8 cellular contexts compared by ENCODE assay signal in the genomic region with DNA sequence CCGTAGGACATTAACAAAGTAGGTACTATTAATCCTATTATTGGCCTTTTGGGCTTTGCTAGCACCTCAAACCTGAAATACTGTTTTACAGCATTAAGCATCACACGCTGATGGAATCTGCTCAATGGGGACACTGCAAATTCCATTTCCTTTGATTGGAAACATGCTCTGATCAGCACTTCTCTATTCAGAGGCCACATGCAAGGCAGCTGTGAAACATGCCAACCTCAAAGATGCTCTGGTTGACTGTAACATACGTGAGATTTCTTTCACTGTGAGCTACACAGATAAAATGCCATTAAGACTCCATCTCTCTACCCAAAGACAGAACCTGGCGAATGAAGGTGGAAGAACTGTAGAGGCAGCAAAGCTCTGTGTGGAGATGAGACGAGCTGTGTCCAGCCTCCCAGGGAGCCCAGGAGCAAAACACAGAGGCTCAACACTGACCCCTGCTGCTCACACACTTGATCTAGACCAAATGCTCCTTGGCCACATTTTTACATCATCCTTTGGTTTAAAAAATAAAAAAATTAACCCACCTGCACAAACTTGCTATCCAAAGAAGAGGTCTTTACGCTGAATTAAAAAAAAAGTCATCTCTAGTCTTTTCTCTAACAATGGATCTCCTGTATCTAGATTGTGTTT. TPM values are rescaled to one million over a fixed set of nuclear protein-coding genes. Genes with fewer than 3 reads are reported as not detected.
DNase-seq lines count a peak whose midpoint lies in the region; ATAC-seq and TF ChIP-seq lines count a peak whose summit lies in the region.

No MANE protein-coding gene starts in this region.

- no peak overlapping the region for H3K27ac ChIP-seq in aorta (ENCODE audit: low read depth in 1 of 2, low read length in 2 of 2)

- no peak overlapping the region for H3K4me3 Mint-ChIP-seq in activated T-cell treated with anti-CD3 and anti-CD28 coated beads, Interleukin-2, amount 50 U/mL, for 24 hours

- WGBS in aorta, 2 donors = 76 to 87% methylated on average over 6 of the region's 6 CpGs

- H3K27me3 ChIP-seq in aorta (ENCODE audit: control insufficient read depth in 1 of 2, insufficient read depth in 2 of 2, low read length in 1 of 2) = no peaks in the 10 kb centered on the region

- TF ChIP-seq CTCF in AG04449 (IDR thresholded peaks at IDR 0.05; ENCODE audit: insufficient read depth, low read length, missing control alignments) = peak; percentile 46
- TF ChIP-seq CTCF in retinal pigment epithelial cell (conservative IDR thresholded peaks at IDR 0.05; ENCODE audit: low read depth, low read length) = peak; percentile 71

- H3K9me3 Mint-ChIP-seq in activated T-cell treated with anti-CD3 and anti-CD28 coated beads, Interleukin-2, amount 50 U/mL, for 24 hours = no peaks in the 10 kb centered on the region

- H3K4me1 ChIP-seq in aorta (ENCODE audit: control insufficient read depth in 1 of 2, insufficient read depth in 2 of 2, low read length in 2 of 2) = peaks cover 0 to 2% of the 10 kb centered on the region in 2 donors

- no peak for DNase-seq in AG04449 (ENCODE audit: low read depth, low spot score)
- peak; percentile 76 for DNase-seq in NCI-H82 (lab: John Stamatoyannopoulos, UW)
- DNase-seq in activated T-cell treated with anti-CD3 and anti-CD28 coated beads, Interleukin-2, amount 50 U/mL, for 24 hours = peak; percentile 64
- peak; percentile 26 for DNase-seq in germinal center (ENCODE audit: low spot score)
- no peak for DNase-seq in retinal pigment epithelial cell (ENCODE audit: low read depth)
- no peak for DNase-seq in aorta

- peaks cover 24% of the 10 kb centered on the region for H3K4me1 Mint-ChIP-seq in activated T-cell treated with anti-CD3 and anti-CD28 coated beads, Interleukin-2, amount 50 U/mL, for 24 hours (ENCODE audit: low read depth)

- peaks cover 0 to 2% of the 10 kb centered on the region in 2 donors for H3K36me3 ChIP-seq in aorta (ENCODE audit: control insufficient read depth in 1 of 2, insufficient read depth in 2 of 2, low read length in 1 of 2)

- H3K9me3 ChIP-seq in aorta (ENCODE audit: control insufficient read depth, low read length) = no peaks in the 10 kb centered on the region

- peaks cover 61% of the 10 kb centered on the region for H3K36me3 Mint-ChIP-seq in activated T-cell treated with anti-CD3 and anti-CD28 coated beads, Interleukin-2, amount 50 U/mL, for 24 hours (ENCODE audit: low read depth)

- POLR2A ChIA-PET in AG04449 (lab: Yijun Ruan, JAX) = no interaction called here

- H3K27me3 Mint-ChIP-seq in activated T-cell treated with anti-CD3 and anti-CD28 coated beads, Interleukin-2, amount 50 U/mL, for 24 hours = no peaks in the 10 kb centered on the region

- H3K27ac Mint-ChIP-seq in activated T-cell treated with anti-CD3 and anti-CD28 coated beads, Interleukin-2, amount 50 U/mL, for 24 hours = no peak overlapping the region

- CTCF ChIA-PET in AG04449 (lab: Yijun Ruan, JAX) = interaction anchor here (0.7 to 1.6 kb wide), 8 partner anchors 9 to 1381 kb away, joined by 3 to 6 read pairs (median 3); no protein-coding TSS in a partner anchor

- ATAC-seq in GM18498 (IDR thresholded peaks at IDR 0.05; ENCODE audit: unreplicated experiment) (peak; percentile 82), HG02759 (IDR thresholded peaks at IDR 0.05; ENCODE audit: unreplicated experiment) (peak; percentile 87), aorta (ENCODE audit: low FRiP score) (no peak)

- intact Hi-C loops in aorta (cut with DNase I) = no loop called here

- H3K4me3 ChIP-seq in AG04449 (ENCODE audit: low read depth, low read length) (no peak overlapping the region), retinal pigment epithelial cell (ENCODE audit: low read length) (no peak overlapping the region), aorta (ENCODE audit: low read length in 2 of 2) (no peak overlapping the region)

RNA-seq across cellular contexts. Expression of a gene that starts 8.0 kb away (rescaled TPM):
- 100 to 1,000 TPM; 114 to 130 TPM for total RNA-seq in aorta
- 10 to 100 TPM; 65.0 to 98.8 TPM for polyA plus RNA-seq in aorta

Comparison
In these comparisons a context has a peak if more than half of its experiments do, and no peak if none do; other contexts are left out.
1. DNase-seq: peak in NCI-H82 (single experiment), activated T-cell treated with anti-CD3 and anti-CD28 coated beads, Interleukin-2, amount 50 U/mL, for 24 hours (single experiment) and germinal center (single experiment); none in AG04449 (single experiment), retinal pigment epithelial cell (single experiment) and aorta (0 of 2).